17 cellular contexts compared by ENCODE assay signal in genomic region chr6:90048191-90048969, GRCh38.
A peak's percentile ranks its signal among the peaks of the same experiment; 100 is the strongest.
DNase-seq lines count a peak whose midpoint lies in the region; ATAC-seq and TF ChIP-seq lines count a peak whose summit lies in the region.
"Had no signal": no experiment of that assay in that cellular context is flagged by ENCODE, and none has a peak within 500 bp of the region (broad histone marks: within the 10 kb centered on the region; RNA-seq: fewer than 3 reads in every experiment).

No MANE protein-coding gene starts in this region.

- H3K4me1 ChIP-seq in upper lobe of right lung (no peaks in the 10 kb centered on the region), upper lobe of left lung (no peaks in the 10 kb centered on the region)
- H3K4me1 ChIP-seq: HAP-1, vagina had no signal

- H3K4me1 Mint-ChIP-seq in natural killer cell treated with Interleukin-12 subunit alpha and Interleukin-12 subunit beta and Interleukin-15 and Interleukin-18, amount 100 ng/mL, for 72 hours (ENCODE audit: low read depth in 2 of 2): peaks cover 11 to 12% of the 10 kb centered on the region in 2 donors
- H3K4me1 Mint-ChIP-seq in natural killer cell (peaks cover 12% of the 10 kb centered on the region in 2 donors), memory B cell (peaks cover 13% of the 10 kb centered on the region)
- peaks cover 45% of the 10 kb centered on the region for H3K4me1 Mint-ChIP-seq in activated CD8-positive, alpha-beta T cell treated with anti-CD3 and anti-CD28 coated beads for 36 hours (ENCODE audit: low read depth)

- POLR2A ChIA-PET in activated CD8-positive, alpha-beta T cell treated with anti-CD3 and anti-CD28 coated beads for 36 hours (lab: Charles Lee): interaction anchor here (0.7 to 2.4 kb wide), 8 partner anchors 13 to 225 kb away, joined by 3 to 9 read pairs (median 3); no protein-coding TSS in a partner anchor

- H3K27me3 Mint-ChIP-seq in natural killer cell treated with Interleukin-12 subunit alpha and Interleukin-12 subunit beta and Interleukin-15 and Interleukin-18, amount 100 ng/mL, for 72 hours: no peaks in the 10 kb centered on the region
- H3K27me3 Mint-ChIP-seq in natural killer cell (ENCODE audit: low read depth in 2 of 2) (no peaks in the 10 kb centered on the region), memory B cell (no peaks in the 10 kb centered on the region)
- H3K27me3 Mint-ChIP-seq in activated CD8-positive, alpha-beta T cell treated with anti-CD3 and anti-CD28 coated beads for 36 hours: no peaks in the 10 kb centered on the region

- DNase-seq in natural killer cell treated with Interleukin-12 subunit alpha and Interleukin-12 subunit beta and Interleukin-15 and Interleukin-18, amount 100 ng/mL, for 72 hours (ENCODE audit: low spot score): no peak
- no peak for DNase-seq in natural killer cell
- no peak for DNase-seq in activated CD8-positive, alpha-beta T cell treated with anti-CD3 and anti-CD28 coated beads for 36 hours
- no peak for DNase-seq in memory B cell (ENCODE audit: low spot score in 2 of 2)
- no peak for DNase-seq in upper lobe of right lung
- DNase-seq in upper lobe of left lung: no peak
- DNase-seq: activated CD4-positive, alpha-beta T cell treated with anti-CD3 and anti-CD28 coated beads, Interleukin-2, amount 50 U/mL, for 1 hour; brain microvascular endothelial cell; EL; NCI-H1694 treated with DMSO at 0.1 percent for 48 hours; NCI-H526 treated with DMSO at 0.1 percent for 48 hours; nucleus accumbens had no signal

- H3K36me3 ChIP-seq in upper lobe of right lung (no peaks in the 10 kb centered on the region), upper lobe of left lung (no peaks in the 10 kb centered on the region)
- H3K36me3 ChIP-seq: brain microvascular endothelial cell, HAP-1, vagina had no signal

- peak overlapping the region; percentile 50 for H3K4me3 Mint-ChIP-seq in natural killer cell treated with Interleukin-12 subunit alpha and Interleukin-12 subunit beta and Interleukin-15 and Interleukin-18, amount 100 ng/mL, for 72 hours
- no peak overlapping the region for H3K4me3 Mint-ChIP-seq in natural killer cell
- peak overlapping the region; percentile 9 for H3K4me3 Mint-ChIP-seq in activated CD8-positive, alpha-beta T cell treated with anti-CD3 and anti-CD28 coated beads for 36 hours
- H3K4me3 Mint-ChIP-seq in memory B cell: no peak overlapping the region

- 81 to 96% methylated on average over 2 of the region's 2 CpGs for WGBS in upper lobe of left lung, 2 donors

- H3K9me3 Mint-ChIP-seq in natural killer cell treated with Interleukin-12 subunit alpha and Interleukin-12 subunit beta and Interleukin-15 and Interleukin-18, amount 100 ng/mL, for 72 hours: no peaks in the 10 kb centered on the region
- H3K9me3 Mint-ChIP-seq in natural killer cell: no peaks in the 10 kb centered on the region
- peaks cover under 1% of the 10 kb centered on the region for H3K9me3 Mint-ChIP-seq in activated CD8-positive, alpha-beta T cell treated with anti-CD3 and anti-CD28 coated beads for 36 hours
- H3K9me3 Mint-ChIP-seq in memory B cell: no peaks in the 10 kb centered on the region

- no peaks in the 10 kb centered on the region for H3K9me3 ChIP-seq in upper lobe of right lung
- no peaks in the 10 kb centered on the region for H3K9me3 ChIP-seq in upper lobe of left lung
- H3K9me3 ChIP-seq: vagina had no signal

- H3K27ac Mint-ChIP-seq in natural killer cell treated with Interleukin-12 subunit alpha and Interleukin-12 subunit beta and Interleukin-15 and Interleukin-18, amount 100 ng/mL, for 72 hours: peak overlapping the region; percentile 72 to 74
- H3K27ac Mint-ChIP-seq in natural killer cell: no peak overlapping the region
- peak overlapping the region; percentile 88 for H3K27ac Mint-ChIP-seq in activated CD8-positive, alpha-beta T cell treated with anti-CD3 and anti-CD28 coated beads for 36 hours
- peak overlapping the region; percentile 87 for H3K27ac Mint-ChIP-seq in memory B cell

- CTCF ChIA-PET in activated CD8-positive, alpha-beta T cell treated with anti-CD3 and anti-CD28 coated beads for 36 hours (lab: Charles Lee): interaction anchor here (0.7 to 1.4 kb wide), 4 partner anchors 9 to 56 kb away, joined by 3 read pairs; no protein-coding TSS in a partner anchor

- TF ChIP-seq CTCF in natural killer cell (IDR thresholded peaks at IDR 0.05) (no peak), upper lobe of right lung (IDR thresholded peaks at IDR 0.05) (no peak), upper lobe of left lung (IDR thresholded peaks at IDR 0.05) (no peak)
- TF ChIP-seq CTCF in activated CD8-positive, alpha-beta T cell treated with anti-CD3 and anti-CD28 coated beads for 36 hours (IDR thresholded peaks at IDR 0.05): no peak

- ATAC-seq in natural killer cell treated with Interleukin-12 subunit alpha and Interleukin-12 subunit beta and Interleukin-15 and Interleukin-18, amount 100 ng/mL, for 72 hours: peak; percentile 67
- no peak for ATAC-seq in natural killer cell
- ATAC-seq in activated CD8-positive, alpha-beta T cell treated with anti-CD3 and anti-CD28 coated beads for 36 hours: peak; percentile 46
- ATAC-seq in memory B cell (ENCODE audit: low read depth): no peak
- no peak for ATAC-seq in upper lobe of right lung
- ATAC-seq in upper lobe of left lung (ENCODE audit: low FRiP score in 2 of 2): no peak
- no peak for ATAC-seq in HG02973 (IDR thresholded peaks at IDR 0.05; ENCODE audit: unreplicated experiment)
- ATAC-seq: HepG2 had no signal

- H3K27ac ChIP-seq in upper lobe of right lung: no peak overlapping the region
- no peak overlapping the region for H3K27ac ChIP-seq in upper lobe of left lung
- H3K27ac ChIP-seq: brain microvascular endothelial cell, C4-2B, vagina had no signal

- no peaks in the 10 kb centered on the region for H3K27me3 ChIP-seq in upper lobe of right lung
- H3K27me3 ChIP-seq in upper lobe of left lung: no peaks in the 10 kb centered on the region
- H3K27me3 ChIP-seq: brain microvascular endothelial cell, vagina had no signal

- TF ChIP-seq POLR2A in upper lobe of left lung (IDR thresholded peaks at IDR 0.05): no peak

- intact Hi-C loops in natural killer cell (cut with micrococcal nuclease): no loop called here
- intact Hi-C loops in activated CD8-positive, alpha-beta T cell treated with anti-CD3 and anti-CD28 coated beads for 36 hours (cut with micrococcal nuclease): no loop called here
- intact Hi-C loops in upper lobe of right lung (cut with DNase I): no loop called here

- H3K36me3 Mint-ChIP-seq in natural killer cell treated with Interleukin-12 subunit alpha and Interleukin-12 subunit beta and Interleukin-15 and Interleukin-18, amount 100 ng/mL, for 72 hours: no peaks in the 10 kb centered on the region
- H3K36me3 Mint-ChIP-seq in natural killer cell (no peaks in the 10 kb centered on the region), memory B cell (peaks cover 11% of the 10 kb centered on the region)
- peaks cover 43% of the 10 kb centered on the region for H3K36me3 Mint-ChIP-seq in activated CD8-positive, alpha-beta T cell treated with anti-CD3 and anti-CD28 coated beads for 36 hours (ENCODE audit: low read depth)

- TF ChIP-seq EP300 in upper lobe of left lung (IDR thresholded peaks at IDR 0.05): no peak

- H3K4me3 ChIP-seq in upper lobe of right lung: no peak overlapping the region
- H3K4me3 ChIP-seq in upper lobe of left lung: no peak overlapping the region
- H3K4me3 ChIP-seq: HAP-1, vagina had no signal

Comparison
In these comparisons a context has a peak if more than half of its experiments do, and no peak if none do; other contexts are left out.
1. ATAC-seq: peak in natural killer cell treated with Interleukin-12 subunit alpha and Interleukin-12 subunit beta and Interleukin-15 and Interleukin-18, amount 100 ng/mL, for 72 hours (2 of 2) and activated CD8-positive, alpha-beta T cell treated with anti-CD3 and anti-CD28 coated beads for 36 hours (single experiment); none in natural killer cell (0 of 3), memory B cell (single experiment), upper lobe of right lung (single experiment), upper lobe of left lung (0 of 2) and HG02973 (single experiment).
2. H3K27ac Mint-ChIP-seq: peak in natural killer cell treated with Interleukin-12 subunit alpha and Interleukin-12 subunit beta and Interleukin-15 and Interleukin-18, amount 100 ng/mL, for 72 hours (2 of 2), activated CD8-positive, alpha-beta T cell treated with anti-CD3 and anti-CD28 coated beads for 36 hours (single experiment) and memory B cell (single experiment); none in natural killer cell (0 of 2).
3. H3K4me3 Mint-ChIP-seq: peak in natural killer cell treated with Interleukin-12 subunit alpha and Interleukin-12 subunit beta and Interleukin-15 and Interleukin-18, amount 100 ng/mL, for 72 hours (single experiment) and activated CD8-positive, alpha-beta T cell treated with anti-CD3 and anti-CD28 coated beads for 36 hours (single experiment); none in natural killer cell (single experiment) and memory B cell (single experiment).